Comparison of ENCODE assay signal across 10 cellular contexts in the genomic region with DNA sequence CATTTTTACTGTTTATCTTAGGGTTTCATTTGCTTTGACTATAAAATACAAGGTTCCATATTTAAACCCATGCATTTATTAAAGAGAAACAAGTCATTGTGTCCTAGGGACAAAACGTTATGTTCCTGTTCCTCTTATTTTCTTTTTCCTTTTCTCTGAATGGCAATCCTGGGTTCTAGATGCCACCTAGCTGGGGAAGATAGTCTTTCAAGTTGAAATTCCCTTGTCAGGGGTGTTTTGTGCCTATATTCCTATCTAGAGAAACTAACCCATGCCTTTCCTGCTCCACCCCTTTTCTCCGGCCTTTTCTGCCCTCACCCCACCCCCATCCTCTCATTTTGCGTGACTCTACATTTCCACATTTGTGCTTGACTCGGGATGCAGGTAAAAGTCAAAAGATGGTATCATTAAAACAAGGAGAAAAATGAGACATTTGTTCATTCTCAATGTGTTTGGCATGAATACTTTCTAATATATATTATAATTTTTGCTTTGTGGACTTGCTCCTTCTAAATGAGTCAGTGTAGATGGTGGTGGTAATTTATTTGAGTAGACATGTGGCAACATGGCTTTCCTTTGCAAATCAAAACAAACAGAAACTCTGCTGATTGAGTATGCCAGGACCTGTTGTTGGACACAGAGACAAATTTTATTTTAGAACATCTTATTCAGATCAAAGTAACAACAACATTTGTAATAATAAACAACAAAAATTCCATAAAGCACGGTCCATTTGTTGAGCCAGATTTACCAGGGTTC.
A peak's percentile ranks its signal among the peaks of the same experiment; 100 is the strongest.
DNase-seq lines count a peak whose midpoint lies in the region; TF ChIP-seq lines count a peak whose summit lies in the region.
"Had no signal": no experiment of that assay in that cellular context is flagged by ENCODE, and none has a peak within 500 bp of the region (broad histone marks: within the 10 kb centered on the region; RNA-seq: fewer than 3 reads in every experiment).

No MANE protein-coding gene starts in this region.

- no peaks in the 10 kb centered on the region for H3K27me3 ChIP-seq in brain microvascular endothelial cell (replicated peaks)
- H3K27me3 ChIP-seq in tibial artery: no peaks in the 10 kb centered on the region

- H3K4me3 ChIP-seq in brain microvascular endothelial cell (ENCODE audit: low read depth, low read length): no peak overlapping the region
- no peak overlapping the region for H3K4me3 ChIP-seq in tibial artery

- DNase-seq in DMS 273 (lab: John Stamatoyannopoulos, UW; ENCODE audit: unreplicated experiment): peak; percentile 4
- no peak for DNase-seq in DMS 273 treated with DMSO at 0.1 percent for 48 hours (lab: John Stamatoyannopoulos, UW)
- DNase-seq in brain microvascular endothelial cell: peak; percentile 4
- DNase-seq in iPS-NIHi7 (ENCODE audit: extremely low spot score): peak; percentile 23
- DNase-seq in tibial artery: no peak
- no peak for DNase-seq in GOT3 (lab: John Stamatoyannopoulos, UW)
- DNase-seq in NCI-H2081 (lab: John Stamatoyannopoulos, UW): no peak
- DNase-seq in KBM-7: no peak

- in situ Hi-C loops in brain microvascular endothelial cell (cut with HindIII; ENCODE audit: low pct_ligation_motif_present, low sequenced_read_pairs): no loop called here
- in situ Hi-C loops in KBM-7 (cut with MboI; ENCODE audit: low pct_unique_long_range_greater_than_20kb, low sequenced_read_pairs): no loop called here

- no peaks in the 10 kb centered on the region for H3K9me3 ChIP-seq in tibial artery

- intact Hi-C loops in tibial artery (cut with DNase I; ENCODE audit: low total_unique reads): loop anchor here (10.0 kb wide), 1 partner anchor 78 kb away; no protein-coding TSS in a partner anchor

- TF ChIP-seq CTCF in brain microvascular endothelial cell (IDR thresholded peaks at IDR 0.05; ENCODE audit: low read depth, low read length, missing control alignments) (peak; percentile 39), tibial artery (IDR thresholded peaks at IDR 0.05) (peak; percentile 44 to 58)

- H3K27ac ChIP-seq in brain microvascular endothelial cell: no peak overlapping the region
- H3K27ac ChIP-seq in tibial artery: peak overlapping the region in 1 of 2 donors; percentile 51
- H3K27ac ChIP-seq: 22Rv1, KMS-11 had no signal

- H3K36me3 ChIP-seq in brain microvascular endothelial cell (replicated peaks) (no peaks in the 10 kb centered on the region), tibial artery (no peaks in the 10 kb centered on the region)

- peaks cover 0 to 14% (median 3%) of the 10 kb centered on the region in 4 donors for H3K4me1 ChIP-seq in tibial artery

Comparison
In these comparisons a context has a peak if more than half of its experiments do, and no peak if none do; other contexts are left out.
1. DNase-seq: peak in DMS 273 (single experiment), brain microvascular endothelial cell (single experiment) and iPS-NIHi7 (single experiment); none in DMS 273 treated with DMSO at 0.1 percent for 48 hours (single experiment), tibial artery (0 of 2), GOT3 (single experiment), NCI-H2081 (0 of 2) and KBM-7 (single experiment).